ENCODE assay signal across 8 cellular contexts in genomic region chr13:98653471-98653985, GRCh38.
DNase-seq lines count a peak whose midpoint lies in the region; ATAC-seq and TF ChIP-seq lines count a peak whose summit lies in the region.

No MANE protein-coding gene starts in this region.

- 0 out of 2 replicates have a peak overlapping the region, but pooled peaks have one; percentile 14 for H3K4ac ChIP-seq in IMR-90 (ENCODE audit: low read depth, low read length)

- H3K14ac ChIP-seq in IMR-90 (replicated peaks; ENCODE audit: low read depth, low read length), result no peak overlapping the region; the same call in 1 of the 2 replicates

- H4K20me1 ChIP-seq in IMR-90 (ENCODE audit: insufficient read depth, low read length) (no peaks in the 10 kb centered on the region), PC-9 (ENCODE audit: insufficient read depth) (no peaks in the 10 kb centered on the region)

- H3K4me1 ChIP-seq in IMR-90 (ENCODE audit: control insufficient read depth, insufficient read depth, low read length), result no peaks in the 10 kb centered on the region
- peaks cover 47% of the 10 kb centered on the region for H3K4me1 ChIP-seq in PC-9 (replicated peaks; ENCODE audit: insufficient read depth)

- no peaks in the 10 kb centered on the region for H3K79me1 ChIP-seq in IMR-90 (ENCODE audit: low read depth in 1 of 2, low read length in 2 of 2)

- peak overlapping the region; percentile 4 for H3K27ac Mint-ChIP-seq in activated T-cell treated with anti-CD3 and anti-CD28 coated beads, Interleukin-2, amount 50 U/mL, for 72 hours
- no peak overlapping the region for H3K27ac Mint-ChIP-seq in neural crest cell (ENCODE audit: unreplicated experiment)
- H3K27ac Mint-ChIP-seq in stimulated activated naive CD8-positive, alpha-beta T cell treated with anti-CD3 and anti-CD28 coated beads, Interleukin-15, amount 100 ng/mL, for 72 hours, result peak overlapping the region; percentile 63 to 93

- H3K4me3 Mint-ChIP-seq in activated T-cell treated with anti-CD3 and anti-CD28 coated beads, Interleukin-2, amount 50 U/mL, for 72 hours, result peak overlapping the region; percentile 12 to 21
- no peak overlapping the region for H3K4me3 Mint-ChIP-seq in neural crest cell
- no peak overlapping the region for H3K4me3 Mint-ChIP-seq in stimulated activated naive CD8-positive, alpha-beta T cell treated with anti-CD3 and anti-CD28 coated beads, Interleukin-15, amount 100 ng/mL, for 72 hours

- DNase-seq in DMS53 treated with DMSO at 0.1 percent for 48 hours (lab: John Stamatoyannopoulos, UW; ENCODE audit: unreplicated experiment) (peak; percentile 32), IMR-90 (peak; percentile 71), PC-9 (peak; percentile 78 to 87), fibroblast of peridontal ligament (ENCODE audit: extremely low read depth) (peak; percentile 77), neural crest cell (ENCODE audit: low read depth, low spot score) (peak; percentile 67)
- peak; percentile 76 for DNase-seq in activated T-cell treated with anti-CD3 and anti-CD28 coated beads, Interleukin-2, amount 50 U/mL, for 72 hours
- peak; percentile 58 to 67 for DNase-seq in stimulated activated naive CD8-positive, alpha-beta T cell treated with anti-CD3 and anti-CD28 coated beads, Interleukin-15, amount 100 ng/mL, for 72 hours

- peak overlapping the region; percentile 76 for H2AFZ ChIP-seq in IMR-90 (replicated peaks; ENCODE audit: low read length, poor library complexity)
- H2AFZ ChIP-seq in PC-9, result 0 out of 2 replicates have a peak overlapping the region, but pooled peaks have one; percentile 31

- TF ChIP-seq CTCF in IMR-90 (conservative IDR thresholded peaks at IDR 0.05; ENCODE audit: low read depth, low read length), result peak; percentile 87
- peak; percentile 96 for TF ChIP-seq CTCF in PC-9 (conservative IDR thresholded peaks at IDR 0.05)
- peak; percentile 91 for TF ChIP-seq CTCF in neural crest cell (conservative IDR thresholded peaks at IDR 0.05)

- H2BK20ac ChIP-seq in IMR-90 (ENCODE audit: low read depth, low read length), result 0 out of 2 replicates have a peak overlapping the region, but pooled peaks have one; percentile 18

- no peak overlapping the region for H3K56ac ChIP-seq in IMR-90 (ENCODE audit: extremely low read depth, insufficient read depth, low read length)

- peak overlapping the region; percentile 58 for H2AK9ac ChIP-seq in IMR-90 (replicated peaks; ENCODE audit: low read depth, low read length, poor library complexity)

- H2BK5ac ChIP-seq in IMR-90 (ENCODE audit: low read depth, low read length, poor library complexity, severe bottlenecking), result no peak overlapping the region

- no peak overlapping the region for H3K23ac ChIP-seq in IMR-90 (ENCODE audit: low read depth, low read length)

- H2BK120ac ChIP-seq in IMR-90 (ENCODE audit: low read depth, low read length), result no peak overlapping the region

- BruUV-seq in IMR-90 (replicated peaks; lab: Mats Ljungman, UMichigan) (no TSS peak), PC-9 (replicated peaks; lab: Mats Ljungman, UMichigan) (no TSS peak)

- H3K27ac ChIP-seq in IMR-90 (ENCODE audit: insufficient read depth, low read length), result no peak overlapping the region
- peak overlapping the region; percentile 18; the same call in 1 of the 2 replicates for H3K27ac ChIP-seq in PC-9

- H3K9me2 ChIP-seq in PC-9 (ENCODE audit: insufficient read depth), result no peaks in the 10 kb centered on the region

- 31% methylated on average over 3 of the region's 9 CpGs; no CpG with 5 or more reads in 1 of the 2 experiments for WGBS in IMR-90 (ENCODE audit: extremely low coverage in 2 of 2, insufficient read length in 1 of 2), 2 experiments

- peak overlapping the region; percentile 45; the same call in 1 of the 2 replicates for H2AK5ac ChIP-seq in IMR-90 (ENCODE audit: low read depth, low read length)

- H3K9me1 ChIP-seq in IMR-90 (ENCODE audit: insufficient read depth, low read length), result no peaks in the 10 kb centered on the region

- H3K18ac ChIP-seq in IMR-90 (ENCODE audit: low read depth, low read length), result no peak overlapping the region

- H3K4me1 Mint-ChIP-seq in activated T-cell treated with anti-CD3 and anti-CD28 coated beads, Interleukin-2, amount 50 U/mL, for 72 hours (ENCODE audit: low read depth), result peaks cover 5% of the 10 kb centered on the region
- H3K4me1 Mint-ChIP-seq in neural crest cell, result no peaks in the 10 kb centered on the region
- peaks cover 12% of the 10 kb centered on the region for H3K4me1 Mint-ChIP-seq in stimulated activated naive CD8-positive, alpha-beta T cell treated with anti-CD3 and anti-CD28 coated beads, Interleukin-15, amount 100 ng/mL, for 72 hours

- intact Hi-C loops in IMR-90 (cut with micrococcal nuclease) (loop anchor here (1.0 to 5.0 kb wide), 4 partner anchors 71 to 208 kb away; no protein-coding TSS in a partner anchor), PC-9 (cut with micrococcal nuclease; ENCODE audit: unreplicated experiment) (loop anchor here (1.0 kb wide), 2 partner anchors 117 to 208 kb away; no protein-coding TSS in a partner anchor)

- ATAC-seq in GM21515 (IDR thresholded peaks at IDR 0.05; ENCODE audit: unreplicated experiment) (peak; percentile 93), IMR-90 (ENCODE audit: low read depth) (peak; percentile 100)
- peak; percentile 97 to 98 for ATAC-seq in activated T-cell treated with anti-CD3 and anti-CD28 coated beads, Interleukin-2, amount 50 U/mL, for 72 hours (replicated peaks in 1 of 2)
- ATAC-seq in stimulated activated naive CD8-positive, alpha-beta T cell treated with anti-CD3 and anti-CD28 coated beads, Interleukin-15, amount 100 ng/mL, for 72 hours, result peak; percentile 93

- TF ChIP-seq POLR2A in IMR-90 (IDR thresholded peaks at IDR 0.05; ENCODE audit: low read depth, low read length), result no peak

- H3K36me3 ChIP-seq in IMR-90 (ENCODE audit: control insufficient read depth, insufficient read depth, low read length), result no peaks in the 10 kb centered on the region
- no peaks in the 10 kb centered on the region for H3K36me3 ChIP-seq in PC-9 (ENCODE audit: low read depth)

- H3K9me3 ChIP-seq in IMR-90 (ENCODE audit: control insufficient read depth, insufficient read depth, low read length) (no peaks in the 10 kb centered on the region), PC-9 (ENCODE audit: insufficient read depth, low read depth) (no peaks in the 10 kb centered on the region)

- H3K27me3 Mint-ChIP-seq in activated T-cell treated with anti-CD3 and anti-CD28 coated beads, Interleukin-2, amount 50 U/mL, for 72 hours (ENCODE audit: low read depth), result no peaks in the 10 kb centered on the region
- H3K27me3 Mint-ChIP-seq in neural crest cell (ENCODE audit: low read depth), result peaks cover 3% of the 10 kb centered on the region
- peaks cover 8% of the 10 kb centered on the region for H3K27me3 Mint-ChIP-seq in stimulated activated naive CD8-positive, alpha-beta T cell treated with anti-CD3 and anti-CD28 coated beads, Interleukin-15, amount 100 ng/mL, for 72 hours

- no peak overlapping the region for H2BK15ac ChIP-seq in IMR-90 (ENCODE audit: low read depth, low read length)

- H4K91ac ChIP-seq in IMR-90 (ENCODE audit: insufficient read depth, low read depth, low read length), result no peak overlapping the region

- in situ Hi-C loops in IMR-90 (cut with MboI; ENCODE audit: low sequenced_read_pairs), result loop anchor here (5.0 to 25.0 kb wide), 3 partner anchors 76 to 791 kb away; partner anchors contain the start of genes FARP1 and STK24

- H3K4me3 ChIP-seq in IMR-90 (ENCODE audit: insufficient read depth, low read depth, low read length) (no peak overlapping the region), PC-9 (no peak overlapping the region)

- no peaks in the 10 kb centered on the region for H3K36me3 Mint-ChIP-seq in activated T-cell treated with anti-CD3 and anti-CD28 coated beads, Interleukin-2, amount 50 U/mL, for 72 hours (ENCODE audit: insufficient read depth in 2 of 2)
- no peaks in the 10 kb centered on the region for H3K36me3 Mint-ChIP-seq in neural crest cell (ENCODE audit: low read depth)

- H3K27me3 ChIP-seq in IMR-90 (ENCODE audit: control insufficient read depth, insufficient read depth, low read length), result peaks cover 2% of the 10 kb centered on the region; the same call in 1 of the 2 replicates
- no peaks in the 10 kb centered on the region for H3K27me3 ChIP-seq in PC-9 (ENCODE audit: insufficient read depth, low read depth)

- H3F3A ChIP-seq in PC-9 (ENCODE audit: insufficient read depth, low read depth), result peaks cover 33% of the 10 kb centered on the region

- H4K8ac ChIP-seq in IMR-90 (ENCODE audit: low read depth in 2 of 2, low read length in 2 of 2), result peak overlapping the region in 1 of 2 experiments; percentile 61; a peak in 1 of 4 replicates

- H4K5ac ChIP-seq in IMR-90 (ENCODE audit: low read depth, low read length), result no peak overlapping the region

- POLR2A ChIA-PET in IMR-90 (lab: Charles Lee; ENCODE audit: unreplicated experiment), result no interaction called here
- POLR2A ChIA-PET in PC-9 (lab: Charles Lee; ENCODE audit: unreplicated experiment), result interaction anchor here (0.6 kb wide), 1 partner anchor 82 kb away, joined by 3 read pairs; no protein-coding TSS in a partner anchor

- 0 out of 2 replicates have a peak, but pooled peaks cover 5% of the 10 kb centered on the region for H3K79me2 ChIP-seq in PC-9 (ENCODE audit: low read depth)

- TF ChIP-seq RAD21 in IMR-90 (IDR thresholded peaks at IDR 0.05; ENCODE audit: low read length), result peak; percentile 85

- dilution Hi-C loops in IMR-90 (cut with HindIII; ENCODE audit: low sequenced_read_pairs, unreplicated experiment), result loop anchor here (25.0 kb wide), 1 partner anchor 191 kb away; no protein-coding TSS in a partner anchor

- no peaks in the 10 kb centered on the region for H3K9me3 Mint-ChIP-seq in activated T-cell treated with anti-CD3 and anti-CD28 coated beads, Interleukin-2, amount 50 U/mL, for 72 hours
- H3K9me3 Mint-ChIP-seq in neural crest cell, result no peaks in the 10 kb centered on the region
- no peaks in the 10 kb centered on the region for H3K9me3 Mint-ChIP-seq in stimulated activated naive CD8-positive, alpha-beta T cell treated with anti-CD3 and anti-CD28 coated beads, Interleukin-15, amount 100 ng/mL, for 72 hours

- CTCF ChIA-PET in IMR-90 (lab: Yijun Ruan, JAX), result interaction anchor here (0.7 to 1.6 kb wide), 11 partner anchors 12 to 208 kb away, joined by 3 to 8 read pairs (median 3); no protein-coding TSS in a partner anchor
- CTCF ChIA-PET in PC-9 (lab: Charles Lee), result interaction anchor here (0.5 to 2.2 kb wide), 7 partner anchors 20 to 441 kb away, joined by 3 to 11 read pairs (median 4); no protein-coding TSS in a partner anchor

- H3K9ac ChIP-seq in IMR-90 (ENCODE audit: low read depth, low read length), result no peak overlapping the region

- H3K4me2 ChIP-seq in IMR-90 (ENCODE audit: low read depth, low read length) (no peak overlapping the region), PC-9 (peak overlapping the region; percentile 43)

TF ChIP-seq in IMR-90, 13 proteins besides CTCF, POLR2A, EP300 and RAD21:
- TF ChIP-seq RFX5 (IDR thresholded peaks at IDR 0.05; ENCODE audit: low read depth, low read length) (no peak), MAFK (IDR thresholded peaks at IDR 0.05; ENCODE audit: low read depth, low read length) (no peak), SMC3 (IDR thresholded peaks at IDR 0.05; ENCODE audit: low read depth, low read length) (peak; percentile 78), FOS (IDR thresholded peaks at IDR 0.05; ENCODE audit: low read depth, low read length) (no peak)
TF ChIP-seq in IMR-90: peak in this region for 1.

Comparison
In these comparisons a context has a peak if more than half of its experiments do, and no peak if none do; other contexts are left out.
1. DNase-seq: peak in every context shown above with its lines; median percentile 82 in PC-9; 77 in fibroblast of peridontal ligament; 76 in activated T-cell treated with anti-CD3 and anti-CD28 coated beads, Interleukin-2, amount 50 U/mL, for 72 hours; 71 in IMR-90; 67 in neural crest cell; 62 in stimulated activated naive CD8-positive, alpha-beta T cell treated with anti-CD3 and anti-CD28 coated beads, Interleukin-15, amount 100 ng/mL, for 72 hours; 32 in DMS53 treated with DMSO at 0.1 percent for 48 hours.
2. H3K4me3 Mint-ChIP-seq: peak in activated T-cell treated with anti-CD3 and anti-CD28 coated beads, Interleukin-2, amount 50 U/mL, for 72 hours (2 of 2); none in neural crest cell (single experiment) and stimulated activated naive CD8-positive, alpha-beta T cell treated with anti-CD3 and anti-CD28 coated beads, Interleukin-15, amount 100 ng/mL, for 72 hours (0 of 2).
3. Peak in every context shown above with its lines, with median percentiles within 50 percentile points of each other: ATAC-seq and CTCF ChIP-seq.